In the genomic region with DNA sequence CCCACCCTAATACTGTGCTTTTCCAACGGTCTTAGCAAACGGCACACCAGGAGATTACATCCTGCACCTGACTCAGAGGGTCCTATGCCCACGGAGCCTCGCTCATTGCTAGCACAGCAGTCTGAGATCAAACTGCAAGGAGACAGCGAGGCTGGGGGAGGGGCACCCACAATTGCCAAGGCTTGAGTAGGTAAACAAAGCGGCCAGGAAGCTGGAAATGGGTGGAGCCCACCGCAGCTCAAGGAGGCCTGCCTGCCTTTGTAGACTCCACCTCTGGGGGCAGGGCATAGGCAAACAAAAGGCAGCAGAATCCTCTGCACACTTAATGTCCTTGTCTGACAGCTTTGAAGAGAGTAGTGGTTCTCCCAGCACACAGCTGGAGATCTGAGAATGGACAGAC, we compare ENCODE assay signal across 8 cellular contexts.
DNase-seq lines count a peak whose midpoint lies in the region; TF ChIP-seq lines count a peak whose summit lies in the region.
"Not testable (repeated sequence)": the region's sequence is repeated elsewhere in the genome, so short reads cannot be mapped to it uniquely, and the experiment has no call there.

No MANE protein-coding gene starts in this region.

- H3K36me3 Mint-ChIP-seq in IgD-negative memory B cell = not testable (repeated sequence)

- H3K36me3 ChIP-seq in transverse colon = not testable (repeated sequence)

- peak overlapping the region in 2 of 3 donors; percentile 24 to 29 for H3K27ac Mint-ChIP-seq in IgD-negative memory B cell

- TF ChIP-seq POLR2A in transverse colon (IDR thresholded peaks at IDR 0.05) = not testable (repeated sequence)

- H3K9me3 Mint-ChIP-seq in IgD-negative memory B cell = not testable (repeated sequence)

- DNase-seq in SHP77 (lab: John Stamatoyannopoulos, UW) = peak; percentile 44 to 66
- peak; percentile 12 to 19 for DNase-seq in activated CD4-positive, alpha-beta T cell treated with anti-CD3 and anti-CD28 coated beads for 4 hours
- DNase-seq in activated T-cell treated with anti-CD3 and anti-CD28 coated beads for 4 hours = peak; percentile 10
- DNase-seq in activated naive CD4-positive, alpha-beta T cell treated with anti-CD3 and anti-CD28 coated beads, Interleukin-2, amount 50 U/mL, for 16 hours = peak; percentile 28
- peak; percentile 77 for DNase-seq in mucosa of gallbladder (ENCODE audit: low spot score)
- DNase-seq in stimulated activated CD4-positive, alpha-beta T cell treated with anti-CD3 and anti-CD28 coated beads, Interleukin-4, amount 100 ng/mL, for 24 hours = peak; percentile 14
- peak; percentile 86 for DNase-seq in transverse colon

- not testable (repeated sequence) for H3K4me1 ChIP-seq in transverse colon

- not testable (repeated sequence) for H3K27me3 Mint-ChIP-seq in IgD-negative memory B cell

- peak overlapping the region in 1 of 4 donors; percentile 56 for H3K27ac ChIP-seq in transverse colon

- WGBS in transverse colon (ENCODE audit: low coverage in 1 of 2), 2 donors = 59% methylated on average over 7 of the region's 7 CpGs; no CpG with 5 or more reads in 1 of the 2 donors

- not testable (repeated sequence) for H3K9me3 ChIP-seq in transverse colon

- H3K27me3 ChIP-seq in transverse colon = not testable (repeated sequence)

- intact Hi-C loops in transverse colon (cut with DNase I; ENCODE audit: low total_unique reads) = not testable (repeated sequence)

- peak overlapping the region in 2 of 4 donors; percentile 49 to 77 for H3K4me3 Mint-ChIP-seq in IgD-negative memory B cell

- peaks cover 39 to 50% (median 47%) of the 10 kb centered on the region in 3 donors for H3K4me1 Mint-ChIP-seq in IgD-negative memory B cell

- not testable (repeated sequence) for H3K4me3 ChIP-seq in transverse colon

- in situ Hi-C loops in transverse colon (cut with MboI; ENCODE audit: low pct_ligation_motif_present in 1 of 4, low pct_unique_long_range_greater_than_20kb in 1 of 4, low sequenced_read_pairs in 3 of 4) = not testable (repeated sequence)

- TF ChIP-seq CTCF in transverse colon (IDR thresholded peaks at IDR 0.05) = peak in 1 of 5 experiments; percentile 7

- TF ChIP-seq EP300 in transverse colon (IDR thresholded peaks at IDR 0.05; ENCODE audit: low read depth) = not testable (repeated sequence)

Comparison
In these comparisons a context has a peak if more than half of its experiments do, and no peak if none do; other contexts are left out.
1. DNase-seq: peak in every context shown above with its lines; median percentile 86 in transverse colon; 77 in mucosa of gallbladder; 55 in SHP77; 28 in activated naive CD4-positive, alpha-beta T cell treated with anti-CD3 and anti-CD28 coated beads, Interleukin-2, amount 50 U/mL, for 16 hours; 16 in activated CD4-positive, alpha-beta T cell treated with anti-CD3 and anti-CD28 coated beads for 4 hours; 14 in stimulated activated CD4-positive, alpha-beta T cell treated with anti-CD3 and anti-CD28 coated beads, Interleukin-4, amount 100 ng/mL, for 24 hours; 10 in activated T-cell treated with anti-CD3 and anti-CD28 coated beads for 4 hours.